11 cellular contexts compared by ENCODE assay signal in the genomic region with DNA sequence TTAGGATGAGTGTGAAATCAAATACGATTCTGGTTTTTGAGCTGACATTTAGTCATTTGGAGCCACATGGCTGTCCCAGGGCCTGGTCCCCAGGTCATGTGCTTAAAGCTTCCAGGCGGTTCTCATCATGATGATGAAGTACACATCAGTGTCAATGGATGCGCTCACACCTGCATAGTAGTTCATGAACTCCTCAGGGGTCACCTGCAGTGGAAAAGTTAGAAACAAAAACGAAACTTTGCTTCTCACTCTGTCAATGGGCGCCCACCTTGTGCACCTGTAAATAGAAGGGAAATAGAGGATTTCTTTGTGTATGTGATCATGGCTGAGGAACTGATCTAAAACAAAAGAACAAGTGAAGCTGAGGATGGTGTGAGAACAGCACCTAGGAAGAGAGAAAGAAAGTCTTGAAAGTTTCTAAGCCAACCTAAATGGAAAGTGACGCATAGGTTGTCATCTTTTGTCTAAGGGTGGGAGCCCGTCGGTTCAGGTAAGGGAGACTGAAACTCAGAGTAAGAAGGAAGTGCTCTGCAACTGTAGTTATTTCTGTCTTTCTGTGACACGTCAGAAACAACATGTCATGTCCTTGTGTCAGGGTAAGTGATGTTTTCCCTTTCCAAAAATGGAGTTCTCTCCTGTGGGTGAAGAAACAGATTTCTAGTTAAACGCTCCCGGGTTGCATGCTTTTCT. TPM values are rescaled to one million over a fixed set of nuclear protein-coding genes. Genes with fewer than 3 reads are reported as not detected.
A peak's percentile ranks its signal among the peaks of the same experiment; 100 is the strongest.
DNase-seq lines count a peak whose midpoint lies in the region; ATAC-seq lines count a peak whose summit lies in the region.
"Had no signal": no experiment of that assay in that cellular context is flagged by ENCODE, and none has a peak within 500 bp of the region (broad histone marks: within the 10 kb centered on the region; RNA-seq: fewer than 3 reads in every experiment).

No MANE protein-coding gene starts in this region.

- no peak overlapping the region for H2AFZ ChIP-seq in GM23248

- H3K36me3 ChIP-seq in GM23248 (ENCODE audit: low read depth): no peaks in the 10 kb centered on the region

- H3K4me3 ChIP-seq in GM23248: no peak overlapping the region
- H3K4me3 ChIP-seq: SK-N-MC had no signal

- H3K9ac ChIP-seq in GM23248: no peak overlapping the region

- ATAC-seq in GM21526 (IDR thresholded peaks at IDR 0.05; ENCODE audit: low FRiP score, unreplicated experiment) (peak; percentile 80), HG03469 (IDR thresholded peaks at IDR 0.05; ENCODE audit: unreplicated experiment) (peak; percentile 61)
- ATAC-seq in stimulated activated effector memory CD8-positive, alpha-beta T cell treated with anti-CD3 and anti-CD28 coated beads, Interleukin-12 subunit alpha, Interleukin-12 subunit beta, amount 100 ng/mL, for 72 hours: peak; percentile 79

- H3K79me2 ChIP-seq in GM23248 (ENCODE audit: insufficient read depth): no peaks in the 10 kb centered on the region

- peaks cover 7% of the 10 kb centered on the region for H3K9me3 Mint-ChIP-seq in activated T-cell treated with anti-CD3 and anti-CD28 coated beads, Interleukin-2, amount 50 U/mL, for 24 hours
- H3K9me3 Mint-ChIP-seq in stimulated activated effector memory CD8-positive, alpha-beta T cell treated with anti-CD3 and anti-CD28 coated beads, Interleukin-12 subunit alpha, Interleukin-12 subunit beta, amount 100 ng/mL, for 72 hours: no peaks in the 10 kb centered on the region

- 0 out of 2 replicates have a peak, but pooled peaks cover under 1% of the 10 kb centered on the region for H3F3A ChIP-seq in GM23248 (ENCODE audit: insufficient read depth)

- in situ Hi-C loops in GM23248 (cut with MboI): no loop called here

- 71 to 79% methylated on average over 11 of the region's 11 CpGs for WGBS in GM23248 (ENCODE audit: low coverage in 1 of 2, low lambda C conversion rate in 2 of 2, missing lambda C conversion rate in 2 of 2), 2 experiments

- peaks cover 91% of the 10 kb centered on the region for H3K4me1 Mint-ChIP-seq in activated T-cell treated with anti-CD3 and anti-CD28 coated beads, Interleukin-2, amount 50 U/mL, for 24 hours (ENCODE audit: low read depth)
- peaks cover 72% of the 10 kb centered on the region for H3K4me1 Mint-ChIP-seq in stimulated activated effector memory CD8-positive, alpha-beta T cell treated with anti-CD3 and anti-CD28 coated beads, Interleukin-12 subunit alpha, Interleukin-12 subunit beta, amount 100 ng/mL, for 72 hours

- H3K9me2 ChIP-seq in GM23248 (ENCODE audit: insufficient read depth): no peaks in the 10 kb centered on the region

- no peaks in the 10 kb centered on the region for H3K4me1 ChIP-seq in GM23248 (ENCODE audit: insufficient read depth)

- peak overlapping the region; percentile 48 for H3K4me3 Mint-ChIP-seq in activated T-cell treated with anti-CD3 and anti-CD28 coated beads, Interleukin-2, amount 50 U/mL, for 24 hours
- H3K4me3 Mint-ChIP-seq in stimulated activated effector memory CD8-positive, alpha-beta T cell treated with anti-CD3 and anti-CD28 coated beads, Interleukin-12 subunit alpha, Interleukin-12 subunit beta, amount 100 ng/mL, for 72 hours: no peak overlapping the region
- H3K4me3 Mint-ChIP-seq: naive B cell had no signal

- no peaks in the 10 kb centered on the region for H4K20me1 ChIP-seq in GM23248 (ENCODE audit: insufficient read depth)

- H3K27me3 ChIP-seq in GM23248 (replicated peaks; ENCODE audit: insufficient read depth): no peaks in the 10 kb centered on the region

- H3K27me3 Mint-ChIP-seq in activated T-cell treated with anti-CD3 and anti-CD28 coated beads, Interleukin-2, amount 50 U/mL, for 24 hours: no peaks in the 10 kb centered on the region
- H3K27me3 Mint-ChIP-seq: naive B cell had no signal

- H3K4me2 ChIP-seq in GM23248 (ENCODE audit: unreplicated experiment): no peak overlapping the region

- no peak for DNase-seq in activated T-cell treated with anti-CD3 and anti-CD28 coated beads, Interleukin-2, amount 50 U/mL, for 24 hours
- DNase-seq in activated T-cell treated with anti-CD3 and anti-CD28 coated beads, Interleukin-2, amount 50 U/mL, for 1 hour: no peak
- DNase-seq in stimulated activated effector memory CD8-positive, alpha-beta T cell treated with anti-CD3 and anti-CD28 coated beads, Interleukin-12 subunit alpha, Interleukin-12 subunit beta, amount 100 ng/mL, for 72 hours (ENCODE audit: low spot score in 2 of 2): no peak
- DNase-seq in GM23248 (no peak), NCI-H1092 (lab: John Stamatoyannopoulos, UW) (no peak), HuH-7.5 (ENCODE audit: low spot score) (no peak)
- DNase-seq: activated effector memory CD4-positive, alpha-beta T cell treated with anti-CD3 and anti-CD28 coated beads, Interleukin-2, amount 50 U/mL, for 16 hours; naive B cell had no signal

- H3K9me3 ChIP-seq in GM23248 (ENCODE audit: low read depth): no peaks in the 10 kb centered on the region

- H3K27ac Mint-ChIP-seq in activated T-cell treated with anti-CD3 and anti-CD28 coated beads, Interleukin-2, amount 50 U/mL, for 24 hours: peak overlapping the region; percentile 98
- H3K27ac Mint-ChIP-seq in stimulated activated effector memory CD8-positive, alpha-beta T cell treated with anti-CD3 and anti-CD28 coated beads, Interleukin-12 subunit alpha, Interleukin-12 subunit beta, amount 100 ng/mL, for 72 hours: peak overlapping the region; percentile 56

- peaks cover 6% of the 10 kb centered on the region for H3K36me3 Mint-ChIP-seq in activated T-cell treated with anti-CD3 and anti-CD28 coated beads, Interleukin-2, amount 50 U/mL, for 24 hours (ENCODE audit: low read depth)
- H3K36me3 Mint-ChIP-seq in stimulated activated effector memory CD8-positive, alpha-beta T cell treated with anti-CD3 and anti-CD28 coated beads, Interleukin-12 subunit alpha, Interleukin-12 subunit beta, amount 100 ng/mL, for 72 hours: no peaks in the 10 kb centered on the region
- H3K36me3 Mint-ChIP-seq: naive B cell had no signal

- no peak overlapping the region for H3K27ac ChIP-seq in GM23248
- H3K27ac ChIP-seq: SK-N-MC had no signal

RNA-seq across cellular contexts. Expression of a gene that starts 33.8 kb away (rescaled TPM):
- total RNA-seq in GM23248 (2014; rRNA removed; shearing (Covaris generic)): 4.5 TPM in 1 of 2 replicates, not detected in the other
- 0.19 and 0.47 TPM in 2 replicates for polyA plus RNA-seq in GM23248 (2016; fragmentation: Nextera tagmentation; extraction: Ambion mirVana)

RNA-seq across cellular contexts. Expression of a gene that starts 47.9 kb away (rescaled TPM):
- total RNA-seq in GM23248 (2014; rRNA removed; shearing (Covaris generic)): 12.6 and 16.9 TPM in 2 replicates
- polyA plus RNA-seq in GM23248 (2016; fragmentation: Nextera tagmentation; extraction: Ambion mirVana): 10.9 and 13.9 TPM in 2 replicates
